Comparison of ENCODE assay signal across 8 cellular contexts in the genomic region with DNA sequence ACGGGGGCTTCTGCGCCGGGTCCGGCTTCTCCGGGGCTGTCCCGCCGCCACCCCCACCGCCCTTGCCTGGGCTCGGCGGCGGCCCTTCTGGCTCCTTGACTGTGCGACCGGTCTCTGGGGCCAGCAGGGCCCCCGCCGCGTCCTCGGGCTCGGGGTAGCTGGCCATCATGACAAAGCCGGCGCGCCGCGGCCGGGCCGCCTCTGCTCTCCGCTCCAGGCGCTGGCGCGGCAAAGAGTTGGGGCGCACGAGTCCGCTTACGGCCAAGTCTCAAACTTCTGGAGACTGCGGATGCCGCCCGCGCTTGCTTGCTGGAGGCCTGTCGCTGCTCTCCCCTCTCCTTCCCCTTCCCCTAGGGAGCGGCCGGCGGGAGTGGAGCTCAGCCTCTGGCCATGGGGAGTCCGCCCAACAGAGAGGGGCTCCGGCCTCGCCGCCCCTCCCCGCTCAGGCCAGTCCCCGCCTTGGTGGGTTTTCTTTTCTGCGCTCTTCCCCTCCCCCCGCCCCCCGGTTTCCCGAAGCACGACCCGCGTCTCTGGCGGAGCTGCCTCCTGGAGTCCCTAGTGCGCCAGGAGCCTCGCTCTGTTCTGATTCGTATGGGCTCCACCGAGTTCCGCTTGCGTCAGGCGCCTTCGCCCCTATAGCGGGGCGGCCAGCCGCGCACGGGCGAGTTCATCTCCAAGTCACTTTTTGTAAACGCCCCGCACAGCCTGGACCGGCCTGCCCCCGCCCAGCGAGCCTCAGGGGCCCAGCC. TPM values are rescaled to one million over a fixed set of nuclear protein-coding genes. Genes with fewer than 3 reads are reported as not detected.
DNase-seq lines count a peak whose midpoint lies in the region; ATAC-seq, FAIRE-seq and TF ChIP-seq lines count a peak whose summit lies in the region.

FOXL2 (minus strand) TSS at position 584 of the 749 bp plus-strand sequence; CDS start at position 169, 415 bp downstream.
FOXL2NB (plus strand) TSS at position 664 of the 749 bp plus-strand sequence. CDS start 148 bp downstream, outside the sequence.

- FAIRE-seq in GM12878 (lab: Jason Lieb, UNC), result no peak

- no peak within 1 kb of the TSS for H3K27ac ChIP-seq in CD8-positive, alpha-beta T cell (ENCODE audit: low read depth, low read length)
- H3K27ac ChIP-seq in GM12878 (ENCODE audit: control insufficient read depth, insufficient read depth) (no peak within 1 kb of the TSS), suprapubic skin (no peak within 1 kb of the TSS)

- no peak for TF ChIP-seq POLR2A in GM12878 (IDR thresholded peaks at IDR 0.05; ENCODE audit: low read depth, low read length)
- TF ChIP-seq POLR2A in suprapubic skin (IDR thresholded peaks at IDR 0.05), result no peak

- BruUV-seq in GM12878 (replicated peaks; lab: Mats Ljungman, UMichigan), result no TSS peak

- TF ChIP-seq EP300 in GM12878 (IDR thresholded peaks at IDR 0.05; ENCODE audit: borderline replicate concordance in 1 of 2, control insufficient read depth in 1 of 2, low read depth in 2 of 2, low read length in 2 of 2), result no peak
- TF ChIP-seq EP300 in suprapubic skin (IDR thresholded peaks at IDR 0.05), result no peak

- RAD21 ChIA-PET in GM12878 (lab: Charles Lee; ENCODE audit: unreplicated experiment), result no interaction called here

- peaks cover 60% of the 10 kb centered on the region for H3K27me3 ChIP-seq in CD8-positive, alpha-beta T cell (ENCODE audit: insufficient read depth, low read length)
- peaks cover 24 to 25% of the 10 kb centered on the region in 2 experiments for H3K27me3 ChIP-seq in GM12878 (replicated peaks in 1 of 2; ENCODE audit: control insufficient read depth in 2 of 2, insufficient read depth in 2 of 2, low read length in 1 of 2)
- peaks cover 100% of the 10 kb centered on the region for H3K27me3 ChIP-seq in suprapubic skin

- 0 out of 2 replicates have a peak, but pooled peaks cover 3% of the 10 kb centered on the region for H4K20me1 ChIP-seq in GM12878 (ENCODE audit: control insufficient read depth, insufficient read depth)

- H3K9me3 Mint-ChIP-seq in CD8-positive, alpha-beta T cell, result no peaks in the 10 kb centered on the region

- no peaks in the 10 kb centered on the region for H3K9me3 ChIP-seq in CD8-positive, alpha-beta T cell (ENCODE audit: low read length)
- H3K9me3 ChIP-seq in GM12878 (replicated peaks; ENCODE audit: control insufficient read depth, insufficient read depth, low read length) (no peaks in the 10 kb centered on the region; the same call in 2 of the 3 replicates), suprapubic skin (no peaks in the 10 kb centered on the region)

- CTCF ChIA-PET in CD8-positive, alpha-beta T cell (lab: Charles Lee), result interaction anchor here (1.6 to 5.4 kb wide), 2 partner anchors 11 to 23 kb away, joined by 5 to 25 read pairs; no protein-coding TSS in a partner anchor
- CTCF ChIA-PET in GM12878 (lab: Yijun Ruan, JAX), result no interaction called here

- WGBS in GM12878 (ENCODE audit: insufficient coverage, insufficient replicate concordance, low lambda C conversion rate, missing lambda C conversion rate), result 27% methylated on average over 44 of the region's 74 CpGs
- WGBS in suprapubic skin, result 0% methylated on average over 17 of the region's 74 CpGs

- peaks cover 74% of the 10 kb centered on the region for H3K27me3 Mint-ChIP-seq in CD8-positive, alpha-beta T cell (ENCODE audit: low read depth)

- peaks cover 38% of the 10 kb centered on the region for H3K4me1 ChIP-seq in CD8-positive, alpha-beta T cell (ENCODE audit: insufficient read depth, low read length)
- H3K4me1 ChIP-seq in GM12878 (ENCODE audit: control insufficient read depth, insufficient read depth, low read length) (no peaks in the 10 kb centered on the region), suprapubic skin (peaks cover 44% of the 10 kb centered on the region)

- no peak within 1 kb of the TSS for H3K4me2 ChIP-seq in GM12878 (ENCODE audit: control insufficient read depth, insufficient read depth)

- in situ Hi-C loops in GM12878 (cut with MboI), result loop anchor here (25.0 kb wide), 1 partner anchor 1184 kb away; the partner anchor contains the start of gene SOX14

- POLR2A ChIA-PET in CD8-positive, alpha-beta T cell (lab: Charles Lee), result no interaction called here
- POLR2A ChIA-PET in GM12878 (lab: Charles Lee), result no interaction called here

- no peaks in the 10 kb centered on the region for H3K36me3 ChIP-seq in CD8-positive, alpha-beta T cell (ENCODE audit: insufficient read depth, low read length)
- H3K36me3 ChIP-seq in GM12878 (ENCODE audit: control insufficient read depth in 2 of 2, insufficient read depth in 2 of 2, low read length in 1 of 2), result no peaks in the 10 kb centered on the region
- no peaks in the 10 kb centered on the region for H3K36me3 ChIP-seq in suprapubic skin

- peak in 1 of 7 experiments; percentile 29 for DNase-seq in CD8-positive, alpha-beta T cell
- peak; percentile 64 for DNase-seq in M059J (ENCODE audit: low read depth)
- no peak for DNase-seq in GM12878 (ENCODE audit: low read depth, low spot score)
- DNase-seq in left kidney (ENCODE audit: low read depth, low spot score), result peak; percentile 70
- peak in 1 of 2 donors; percentile 76 for DNase-seq in suprapubic skin (ENCODE audit: low spot score in 2 of 2)
- no peak for DNase-seq in D341Med (ENCODE audit: low spot score)

- H2AFZ ChIP-seq in GM12878 (ENCODE audit: control insufficient read depth, low read depth, low read length), result no peak within 1 kb of the TSS

- no peaks in the 10 kb centered on the region for H3K79me2 ChIP-seq in GM12878 (ENCODE audit: control insufficient read depth, insufficient read depth, low read length)

- H3K36me3 Mint-ChIP-seq in CD8-positive, alpha-beta T cell, result no peaks in the 10 kb centered on the region

- no peak for TF ChIP-seq RAD21 in GM12878 (IDR thresholded peaks at IDR 0.05; ENCODE audit: insufficient read depth, low read depth, low read length)

- TF ChIP-seq CTCF in CD8-positive, alpha-beta T cell (IDR thresholded peaks at IDR 0.05), result no peak
- TF ChIP-seq CTCF in GM12878 (IDR thresholded peaks at IDR 0.05 in 2 of 3, conservative IDR thresholded peaks at IDR 0.05 in 1 of 3; ENCODE audit: control insufficient read depth in 2 of 3, extremely low read depth in 1 of 3, insufficient read depth in 1 of 3, low read depth in 3 of 3, low read length in 3 of 3) (no peak), suprapubic skin (IDR thresholded peaks at IDR 0.05) (no peak)

- ATAC-seq in CD8-positive, alpha-beta T cell, result peak; percentile 41
- no peak for ATAC-seq in GM12878
- ATAC-seq in HG03196 (IDR thresholded peaks at IDR 0.05; ENCODE audit: unreplicated experiment), result no peak
- ATAC-seq in GM18868 (IDR thresholded peaks at IDR 0.05; ENCODE audit: unreplicated experiment), result no peak

- H3K27ac Mint-ChIP-seq in CD8-positive, alpha-beta T cell, result no peak within 1 kb of the TSS

- H3K4me3 Mint-ChIP-seq in CD8-positive, alpha-beta T cell, result peak within 1 kb of the TSS; percentile 77

- H3K9ac ChIP-seq in GM12878 (ENCODE audit: control insufficient read depth, insufficient read depth, low read length), result no peak within 1 kb of the TSS

- peak within 1 kb of the TSS; percentile 37 for H3K4me3 ChIP-seq in CD8-positive, alpha-beta T cell (ENCODE audit: low read depth, low read length)
- H3K4me3 ChIP-seq in GM12878, result no peak within 1 kb of the TSS
- peak within 1 kb of the TSS; percentile 53 for H3K4me3 ChIP-seq in suprapubic skin

- SMC1A ChIA-PET in GM12878 (lab: Charles Lee; ENCODE audit: uncharacterized antibody, unreplicated experiment), result no interaction called here

- peaks cover 45% of the 10 kb centered on the region for H3K4me1 Mint-ChIP-seq in CD8-positive, alpha-beta T cell (ENCODE audit: low read depth)

- intact Hi-C loops in CD8-positive, alpha-beta T cell (cut with DNase I, micrococcal nuclease), result loop anchor here in 1 of 2 experiments (10.0 kb wide), 1 partner anchor 1998 kb away; the partner anchor contains the start of gene SLC25A36
- intact Hi-C loops in GM12878 (cut with micrococcal nuclease; ENCODE audit: unreplicated experiment), result loop anchor here (10.0 kb wide), 1 partner anchor 148 kb away; no protein-coding TSS in a partner anchor

RNA-seq across cellular contexts. Expression of gene FOXL2, which starts in this region (rescaled TPM):
- total RNA-seq in CD8-positive, alpha-beta T cell, result under 1 TPM in 1 of 2 experiments, not detected in 1; 0.11 TPM
- 0.22 and 2.3 TPM in 2 replicates for total RNA-seq in M059J (2014; rRNA removed; shearing (Covaris generic))
- not detected in 2 replicates for total RNA-seq in GM12878 (2013; cell fraction: nucleolus; rRNA removed)
- total RNA-seq in GM12878 (2014; rRNA removed), result not detected in 2 replicates
- not detected in 2 replicates for total RNA-seq in GM12878 (2014; rRNA removed; fragmentation: Illumina TruSeq; extraction: Trizol)
- 0.08 TPM in 1 of 2 replicates, not detected in the other for total RNA-seq in GM12878 (2021)
- polyA plus RNA-seq in GM12878 (2011; ENCODE audit: low read depth), result not detected
- not detected in 2 replicates for polyA plus RNA-seq in GM12878 (2011; rRNA removed)
- not detected in 2 replicates for polyA plus RNA-seq in GM12878 (2011; cell fraction: cytosol; rRNA removed)
- not detected in 2 replicates for polyA plus RNA-seq in GM12878 (2011; cell fraction: nucleus; rRNA removed)
- polyA plus RNA-seq in GM12878 (2012), result not detected in 2 replicates
- not detected in 2 replicates for polyA plus RNA-seq in GM12878 (2014; fragmentation: Illumina TruSeq; extraction: Trizol)
- polyA plus RNA-seq in GM12878 (2014; fragmentation: Nextera tagmentation; extraction: Ambion mirVana), result not detected
- not detected in 2 replicates for polyA plus RNA-seq in GM12878 (2014; rRNA removed)
- polyA plus RNA-seq in GM12878 (2016; fragmentation: Nextera tagmentation; extraction: Ambion mirVana), result not detected
- polyA minus RNA-seq in GM12878 (2011; rRNA and poly(A)+ RNA removed), result not detected in 2 replicates
- 0.40 TPM in 1 of 2 replicates, not detected in the other for polyA minus RNA-seq in GM12878 (2011; cell fraction: cytosol; rRNA and poly(A)+ RNA removed)
- not detected in 2 replicates for polyA minus RNA-seq in GM12878 (2011; cell fraction: nucleus; rRNA and poly(A)+ RNA removed)
- under 1 TPM in 1 of 4 donors, not detected in 3; 0.30 TPM for total RNA-seq in suprapubic skin

RNA-seq across cellular contexts. Expression of gene FOXL2NB, which starts in this region (rescaled TPM):
- not detected for total RNA-seq in CD8-positive, alpha-beta T cell
- total RNA-seq in M059J (2014; rRNA removed; shearing (Covaris generic)), result 1.4 and 2.6 TPM in 2 replicates
- total RNA-seq in GM12878 (2013; cell fraction: nucleolus; rRNA removed), result not detected in 2 replicates
- total RNA-seq in GM12878 (2014; rRNA removed) (not detected in 2 replicates), GM12878 (2014; rRNA removed; fragmentation: Illumina TruSeq; extraction: Trizol) (not detected in 2 replicates), GM12878 (2021) (0.05 TPM in 1 of 2 replicates, not detected in the other), suprapubic skin (under 1 TPM in 1 of 4 donors, not detected in 3; 0.26 TPM)
- not detected for polyA plus RNA-seq in GM12878 (2011; ENCODE audit: low read depth)
- polyA plus RNA-seq in GM12878 (2011; rRNA removed) (not detected in 2 replicates), GM12878 (2014; fragmentation: Illumina TruSeq; extraction: Trizol) (not detected in 2 replicates), GM12878 (2014; fragmentation: Nextera tagmentation; extraction: Ambion mirVana) (not detected), GM12878 (2014; rRNA removed) (not detected in 2 replicates), GM12878 (2016; fragmentation: Nextera tagmentation; extraction: Ambion mirVana) (not detected)
- not detected in 2 replicates for polyA plus RNA-seq in GM12878 (2011; cell fraction: cytosol; rRNA removed)
- polyA plus RNA-seq in GM12878 (2011; cell fraction: nucleus; rRNA removed), result not detected in 2 replicates
- polyA plus RNA-seq in GM12878 (2012), result 0.04 TPM in 1 of 2 replicates, not detected in the other
- polyA minus RNA-seq in GM12878 (2011; rRNA and poly(A)+ RNA removed), result not detected in 2 replicates
- not detected in 2 replicates for polyA minus RNA-seq in GM12878 (2011; cell fraction: cytosol; rRNA and poly(A)+ RNA removed)
- not detected in 2 replicates for polyA minus RNA-seq in GM12878 (2011; cell fraction: nucleus; rRNA and poly(A)+ RNA removed)

Comparison
In these comparisons a context has a peak if more than half of its experiments do, and no peak if none do; other contexts are left out.
1. Peak in ATAC-seq and H3K4me3 ChIP-seq in CD8-positive, alpha-beta T cell; RNA of the genes that start here not detected or under 1 TPM.
2. DNase-seq: peak in M059J (single experiment) and left kidney (single experiment); none in GM12878 (single experiment) and D341Med (single experiment).